16 cellular contexts compared by ENCODE assay signal in genomic region chr4:142550955-142551354, GRCh38.
A peak's percentile ranks its signal among the peaks of the same experiment; 100 is the strongest.
DNase-seq lines count a peak whose midpoint lies in the region; ATAC-seq and TF ChIP-seq lines count a peak whose summit lies in the region.
"Had no signal": no experiment of that assay in that cellular context is flagged by ENCODE, and none has a peak within 500 bp of the region (broad histone marks: within the 10 kb centered on the region; RNA-seq: fewer than 3 reads in every experiment).

No MANE protein-coding gene starts in this region.

- WGBS in mammary epithelial cell (ENCODE audit: low coverage, missing lambda C conversion rate), result 97% methylated on average over 5 of the region's 5 CpGs

- no peak for TF ChIP-seq CTCF in mammary epithelial cell (conservative IDR thresholded peaks at IDR 0.05 in 1 of 2, IDR thresholded peaks at IDR 0.05 in 1 of 2; ENCODE audit: extremely low read depth in 1 of 2, insufficient read depth in 1 of 2, low read depth in 1 of 2, low read length in 2 of 2)
- TF ChIP-seq CTCF in breast epithelium (IDR thresholded peaks at IDR 0.05), result no peak
- TF ChIP-seq CTCF in foreskin keratinocyte (conservative IDR thresholded peaks at IDR 0.05), result no peak

- H3K4me1 ChIP-seq in mammary epithelial cell (ENCODE audit: insufficient read depth, low read length) (peaks cover 46% of the 10 kb centered on the region), breast epithelium (no peaks in the 10 kb centered on the region), foreskin keratinocyte (peaks cover 47% of the 10 kb centered on the region)

- H3K4me3 ChIP-seq in mammary epithelial cell (replicated peaks in 1 of 3; ENCODE audit: insufficient read depth in 1 of 3, low read depth in 2 of 3, low read length in 3 of 3), result no peak overlapping the region
- H3K4me3 ChIP-seq in breast epithelium, result no peak overlapping the region
- H3K4me3 ChIP-seq: BLaER1 treated with 17β-estradiol and CSF1 and Interleukin-3, amounts not matched to agents 10 nM and 100 nM; tibial artery had no signal

- intact Hi-C loops in mammary epithelial cell (cut with micrococcal nuclease), result loop anchor here (1.0 kb wide), 4 partner anchors 146 to 295 kb away; partner anchors contain the start of gene INPP4B
- intact Hi-C loops in breast epithelium (cut with DNase I; ENCODE audit: low total_unique reads), result no loop called here

- H3K27ac ChIP-seq in mammary epithelial cell (ENCODE audit: insufficient read depth, low read depth, low read length), result peak overlapping the region; percentile 100
- H3K27ac ChIP-seq in breast epithelium, result peak overlapping the region in 1 of 2 donors; percentile 76
- peak overlapping the region; percentile 99 for H3K27ac ChIP-seq in foreskin keratinocyte
- H3K27ac ChIP-seq: BLaER1 treated with 17β-estradiol and CSF1 and Interleukin-3, amounts not matched to agents 10 nM and 100 nM; tibial artery had no signal

- no peaks in the 10 kb centered on the region for H3K27me3 ChIP-seq in mammary epithelial cell (ENCODE audit: insufficient read depth, low read length)
- no peaks in the 10 kb centered on the region for H3K27me3 ChIP-seq in breast epithelium
- H3K27me3 ChIP-seq in foreskin keratinocyte, result no peaks in the 10 kb centered on the region
- H3K27me3 ChIP-seq: BLaER1 treated with 17β-estradiol and CSF1 and Interleukin-3, amounts not matched to agents 10 nM and 100 nM; tibial artery had no signal

- DNase-seq in mammary epithelial cell (no peak), breast epithelium (ENCODE audit: low spot score in 2 of 2) (no peak), NCI-H446 (lab: John Stamatoyannopoulos, UW) (peak; percentile 12 to 77), foreskin keratinocyte (peak in 1 of 2 donors; percentile 20), SIG-M5 treated with dmso at 0.1 percent for 504 hours (lab: John Stamatoyannopoulos, UW; ENCODE audit: unreplicated experiment) (no peak), KG1 (lab: John Stamatoyannopoulos, UW) (no peak)
- DNase-seq: activated naive CD4-positive, alpha-beta T cell treated with Interleukin-2 at 50 U/mL for 16 hours; kidney; naive B cell; NCI-H1105 treated with DMSO at 0.1 percent for 48 hours; NCI-H526 treated with DMSO at 0.1 percent for 48 hours; T1000; tibial artery had no signal

- no peaks in the 10 kb centered on the region for H3K79me2 ChIP-seq in mammary epithelial cell (ENCODE audit: insufficient read depth, low read length)

- no peaks in the 10 kb centered on the region for H4K20me1 ChIP-seq in mammary epithelial cell (ENCODE audit: insufficient read depth, low read length)
- H4K20me1 ChIP-seq: BLaER1 treated with 17β-estradiol and CSF1 and Interleukin-3, amounts not matched to agents 10 nM and 100 nM had no signal

- no peaks in the 10 kb centered on the region for H3K9me3 ChIP-seq in mammary epithelial cell (replicated peaks; ENCODE audit: insufficient read depth, low read length)
- H3K9me3 ChIP-seq in breast epithelium, result no peaks in the 10 kb centered on the region
- H3K9me3 ChIP-seq: BLaER1 treated with 17β-estradiol and CSF1 and Interleukin-3, amounts not matched to agents 10 nM and 100 nM; tibial artery had no signal

- in situ Hi-C loops in mammary epithelial cell (cut with MboI; ENCODE audit: low sequenced_read_pairs in 2 of 2), result loop anchor here in 1 of 2 donors (25.0 kb wide), 1 partner anchor 161 kb away; no protein-coding TSS in a partner anchor

- CTCF ChIA-PET in mammary epithelial cell (lab: Charles Lee; ENCODE audit: low non-redundant PET), result no interaction called here

- H3K4me2 ChIP-seq in mammary epithelial cell (ENCODE audit: insufficient read depth, low read depth, low read length), result peak overlapping the region; percentile 70
- H3K4me2 ChIP-seq: BLaER1 treated with 17β-estradiol and CSF1 and Interleukin-3, amounts not matched to agents 10 nM and 100 nM had no signal

- no peak for TF ChIP-seq POLR2A in breast epithelium (IDR thresholded peaks at IDR 0.05)

- dilution Hi-C loops in mammary epithelial cell (cut with HindIII; ENCODE audit: low sequenced_read_pairs), result no loop called here

- peak overlapping the region; percentile 71 for H3K9ac ChIP-seq in mammary epithelial cell (ENCODE audit: insufficient read depth, low read length)
- H3K9ac ChIP-seq: BLaER1 treated with 17β-estradiol and CSF1 and Interleukin-3, amounts not matched to agents 10 nM and 100 nM had no signal

- H2AFZ ChIP-seq in mammary epithelial cell (ENCODE audit: low read depth, low read length), result peak overlapping the region; percentile 36

- H3K36me3 ChIP-seq in mammary epithelial cell (ENCODE audit: insufficient read depth, low read length), result no peaks in the 10 kb centered on the region
- H3K36me3 ChIP-seq in breast epithelium, result no peaks in the 10 kb centered on the region
- H3K36me3 ChIP-seq: BLaER1 treated with 17β-estradiol and CSF1 and Interleukin-3, amounts not matched to agents 10 nM and 100 nM; tibial artery had no signal

- no TSS peak for BruUV-seq in mammary epithelial cell (replicated peaks; lab: Mats Ljungman, UMichigan)

- ATAC-seq in foreskin keratinocyte (no peak), HG03139 (IDR thresholded peaks at IDR 0.05; ENCODE audit: unreplicated experiment) (no peak), GM21786 (IDR thresholded peaks at IDR 0.05; ENCODE audit: unreplicated experiment) (no peak)

Comparison
In these comparisons a context has a peak if more than half of its experiments do, and no peak if none do; other contexts are left out.
1. DNase-seq: peak in NCI-H446 (2 of 2); none in mammary epithelial cell (single experiment), breast epithelium (0 of 2), SIG-M5 treated with dmso at 0.1 percent for 504 hours (single experiment) and KG1 (single experiment).